In genomic region chr2:225019100-225019499, GRCh38 we compare ENCODE assay signal across 16 cellular contexts. TPM values are rescaled to one million over a fixed set of nuclear protein-coding genes. Genes with fewer than 3 reads are reported as not detected.
A peak's percentile ranks its signal among the peaks of the same experiment; 100 is the strongest.
DNase-seq lines count a peak whose midpoint lies in the region; ATAC-seq and TF ChIP-seq lines count a peak whose summit lies in the region.
"Had no signal": no experiment of that assay in that cellular context is flagged by ENCODE, and none has a peak within 500 bp of the region (broad histone marks: within the 10 kb centered on the region; RNA-seq: fewer than 3 reads in every experiment).

No MANE protein-coding gene starts in this region.

- no peak overlapping the region for H3K23ac ChIP-seq in mesenchymal stem cell (ENCODE audit: low read length in 2 of 2)

- H3K9me3 ChIP-seq in BLaER1 treated with 17β-estradiol and CSF1 and Interleukin-3, amounts not matched to agents 10 nM and 100 nM (replicated peaks in 1 of 11): no peaks in the 10 kb centered on the region; a peak in 1 of 22 replicates
- H3K9me3 ChIP-seq in DND-41 (ENCODE audit: insufficient read depth, low read length, severe bottlenecking): no peaks in the 10 kb centered on the region
- no peaks in the 10 kb centered on the region for H3K9me3 ChIP-seq in mesenchymal stem cell (ENCODE audit: control insufficient read depth, low read length)
- H3K9me3 ChIP-seq: BE2C had no signal

- DNase-seq in DND-41 (no peak), mesenchymal stem cell (no peak), activated gamma-delta T cell (lab: John Stamatoyannopoulos, UW) (no peak), erythroblast (lab: John Stamatoyannopoulos, UW) (no peak)
- DNase-seq in activated CD8-positive, alpha-beta T cell treated with anti-CD3 and anti-CD28 coated beads, Interleukin-2, amount 10 ng/mL, durations not matched to agents 7 days and 5 days: no peak
- DNase-seq: ACHN; BE2C; CD8-positive, alpha-beta memory T cell; NCI-H1092 treated with DMSO at 0.1 percent for 48 hours; NCI-H187; NCI-H748 treated with DMSO at 0.1 percent for 48 hours; PC-9 had no signal

- no peak for TF ChIP-seq CTCF in DND-41 (IDR thresholded peaks at IDR 0.05; ENCODE audit: borderline replicate concordance, extremely low read depth, low read length, poor library complexity, severe bottlenecking)

- H3K27me3 Mint-ChIP-seq in activated CD8-positive, alpha-beta T cell treated with anti-CD3 and anti-CD28 coated beads, Interleukin-2, amount 10 ng/mL, durations not matched to agents 7 days and 5 days (ENCODE audit: low read depth): no peaks in the 10 kb centered on the region
- H3K27me3 Mint-ChIP-seq: CD8-positive, alpha-beta memory T cell had no signal

- peaks cover 0 to 7% (median 0%) of the 10 kb centered on the region in 11 experiments; a peak in 2 of 22 replicates for H3K36me3 ChIP-seq in BLaER1 treated with 17β-estradiol and CSF1 and Interleukin-3, amounts not matched to agents 10 nM and 100 nM
- H3K36me3 ChIP-seq in DND-41 (ENCODE audit: insufficient read depth, low read length) (no peaks in the 10 kb centered on the region), mesenchymal stem cell (ENCODE audit: control insufficient read depth in 1 of 2, insufficient read depth in 2 of 2, low read depth in 1 of 2, low read length in 2 of 2) (no peaks in the 10 kb centered on the region)
- H3K36me3 ChIP-seq: BE2C had no signal

- H3K36me3 Mint-ChIP-seq in activated CD8-positive, alpha-beta T cell treated with anti-CD3 and anti-CD28 coated beads, Interleukin-2, amount 10 ng/mL, durations not matched to agents 7 days and 5 days (ENCODE audit: low read depth): peaks cover 42% of the 10 kb centered on the region

- H4K91ac ChIP-seq in mesenchymal stem cell (ENCODE audit: low read length): no peak overlapping the region

- H3K4ac ChIP-seq in mesenchymal stem cell (ENCODE audit: low read depth in 1 of 2, low read length in 2 of 2): no peak overlapping the region

- H3K4me1 Mint-ChIP-seq in activated CD8-positive, alpha-beta T cell treated with anti-CD3 and anti-CD28 coated beads, Interleukin-2, amount 10 ng/mL, durations not matched to agents 7 days and 5 days (ENCODE audit: low read depth): peaks cover 62% of the 10 kb centered on the region

- H2AK5ac ChIP-seq in mesenchymal stem cell (ENCODE audit: low read length, severe bottlenecking): peak overlapping the region; percentile 54

- H3K79me2 ChIP-seq in DND-41 (ENCODE audit: insufficient read depth, low read length): peaks cover 61% of the 10 kb centered on the region

- no peak overlapping the region for H3K27ac ChIP-seq in BLaER1 treated with 17β-estradiol and CSF1 and Interleukin-3, amounts not matched to agents 10 nM and 100 nM
- H3K27ac ChIP-seq in DND-41 (ENCODE audit: low read length) (0 out of 2 replicates have a peak overlapping the region, but pooled peaks have one; percentile 16), mesenchymal stem cell (ENCODE audit: low read length, poor library complexity, severe bottlenecking) (no peak overlapping the region)
- H3K27ac ChIP-seq: PC-9 had no signal

- no peak overlapping the region for H3K4me3 Mint-ChIP-seq in activated CD8-positive, alpha-beta T cell treated with anti-CD3 and anti-CD28 coated beads, Interleukin-2, amount 10 ng/mL, durations not matched to agents 7 days and 5 days

- H3K79me1 ChIP-seq in mesenchymal stem cell (replicated peaks; ENCODE audit: low read length, poor library complexity, severe bottlenecking): peaks cover 4% of the 10 kb centered on the region

- H3K4me2 ChIP-seq in BLaER1 treated with 17β-estradiol and CSF1 and Interleukin-3, amounts not matched to agents 10 nM and 100 nM: peak overlapping the region in 8 of 11 experiments; percentile 2 to 44 (median 26); a peak in 9 of 22 replicates
- H3K4me2 ChIP-seq in DND-41 (ENCODE audit: insufficient read depth, low read length) (no peak overlapping the region), mesenchymal stem cell (ENCODE audit: low read length, poor library complexity, severe bottlenecking) (no peak overlapping the region)
- H3K4me2 ChIP-seq: PC-9 had no signal

- no peak overlapping the region for H3K18ac ChIP-seq in mesenchymal stem cell (ENCODE audit: low read depth in 1 of 2, low read length in 2 of 2)

- H3K9ac ChIP-seq in BLaER1 treated with 17β-estradiol and CSF1 and Interleukin-3, amounts not matched to agents 10 nM and 100 nM: no peak overlapping the region
- H3K9ac ChIP-seq in DND-41 (ENCODE audit: low read depth, low read length) (no peak overlapping the region), mesenchymal stem cell (ENCODE audit: low read length) (no peak overlapping the region)

- no peak overlapping the region for H3K27ac Mint-ChIP-seq in activated CD8-positive, alpha-beta T cell treated with anti-CD3 and anti-CD28 coated beads, Interleukin-2, amount 10 ng/mL, durations not matched to agents 7 days and 5 days

- H2BK12ac ChIP-seq in mesenchymal stem cell (ENCODE audit: low read length in 2 of 2): no peak overlapping the region

- ATAC-seq in DND-41 (ENCODE audit: insufficient read depth, low read depth) (peak; percentile 72), HG03135 (IDR thresholded peaks at IDR 0.05; ENCODE audit: unreplicated experiment) (no peak)
- peak; percentile 47 for ATAC-seq in activated CD8-positive, alpha-beta T cell treated with anti-CD3 and anti-CD28 coated beads, Interleukin-2, amount 10 ng/mL, durations not matched to agents 7 days and 5 days
- ATAC-seq: K562, Right ventricle myocardium inferior had no signal

- peaks cover 0 to 10% (median 0%) of the 10 kb centered on the region in 11 experiments; a peak in 1 of 22 replicates for H4K20me1 ChIP-seq in BLaER1 treated with 17β-estradiol and CSF1 and Interleukin-3, amounts not matched to agents 10 nM and 100 nM
- peaks cover 33% of the 10 kb centered on the region; the same call in 1 of the 2 replicates for H4K20me1 ChIP-seq in DND-41 (ENCODE audit: insufficient read depth, low read length)

- H3K4me1 ChIP-seq in BLaER1 treated with 17β-estradiol and CSF1 and Interleukin-3, amounts not matched to agents 10 nM and 100 nM: peaks cover 0 to 24% (median 7%) of the 10 kb centered on the region in 10 experiments; a peak in 10 of 20 replicates
- H3K4me1 ChIP-seq in DND-41 (ENCODE audit: insufficient read depth, low read length) (peaks cover 7% of the 10 kb centered on the region), mesenchymal stem cell (ENCODE audit: control insufficient read depth, insufficient read depth, low read depth, low read length) (peaks cover 3% of the 10 kb centered on the region)

- 76% methylated on average over 2 of the region's 4 CpGs for WGBS in mesenchymal stem cell

- TF ChIP-seq POLR2A in erythroblast (IDR thresholded peaks at IDR 0.05; ENCODE audit: low read length): no peak

- no peak overlapping the region for H2BK5ac ChIP-seq in mesenchymal stem cell (ENCODE audit: low read depth, low read length, poor library complexity, severe bottlenecking)

- H2BK15ac ChIP-seq in mesenchymal stem cell (ENCODE audit: low read depth, poor library complexity, severe bottlenecking): no peak overlapping the region

- no peaks in the 10 kb centered on the region for H3K27me3 ChIP-seq in BLaER1 treated with 17β-estradiol and CSF1 and Interleukin-3, amounts not matched to agents 10 nM and 100 nM
- no peaks in the 10 kb centered on the region for H3K27me3 ChIP-seq in DND-41 (ENCODE audit: insufficient read depth, low read length, poor library complexity)
- H3K27me3 ChIP-seq in mesenchymal stem cell (ENCODE audit: control insufficient read depth in 1 of 2, insufficient read depth in 1 of 2, low read length in 2 of 2): no peaks in the 10 kb centered on the region
- H3K27me3 ChIP-seq: BE2C had no signal

- CTCF ChIA-PET in activated CD8-positive, alpha-beta T cell treated with anti-CD3 and anti-CD28 coated beads, Interleukin-2, amount 10 ng/mL, durations not matched to agents 7 days and 5 days (lab: Charles Lee): interaction anchor here (0.8 to 1.2 kb wide), 2 partner anchors 9 to 17 kb away, joined by 3 read pairs; no protein-coding TSS in a partner anchor

- H3K9me3 Mint-ChIP-seq in activated CD8-positive, alpha-beta T cell treated with anti-CD3 and anti-CD28 coated beads, Interleukin-2, amount 10 ng/mL, durations not matched to agents 7 days and 5 days (ENCODE audit: insufficient read depth): no peaks in the 10 kb centered on the region
- H3K9me3 Mint-ChIP-seq: CD8-positive, alpha-beta memory T cell had no signal

- H4K8ac ChIP-seq in mesenchymal stem cell (ENCODE audit: low read length): no peak overlapping the region

- H2AFZ ChIP-seq in DND-41 (ENCODE audit: low read depth, low read length) (no peak overlapping the region), mesenchymal stem cell (ENCODE audit: low read depth, low read length) (no peak overlapping the region)
- H2AFZ ChIP-seq: PC-9 had no signal

- POLR2A ChIA-PET in activated CD8-positive, alpha-beta T cell treated with anti-CD3 and anti-CD28 coated beads, Interleukin-2, amount 10 ng/mL, durations not matched to agents 7 days and 5 days (lab: Charles Lee): no interaction called here

- H3K4me3 ChIP-seq in BLaER1 treated with 17β-estradiol and CSF1 and Interleukin-3, amounts not matched to agents 10 nM and 100 nM: no peak overlapping the region
- H3K4me3 ChIP-seq in DND-41 (ENCODE audit: low read depth in 1 of 2, low read length in 2 of 2) (no peak overlapping the region), mesenchymal stem cell (ENCODE audit: insufficient read depth in 1 of 2, low read depth in 1 of 2, low read length in 2 of 2) (no peak overlapping the region)
- H3K4me3 ChIP-seq: K562, PC-9 had no signal

- H3K14ac ChIP-seq in mesenchymal stem cell (ENCODE audit: low read length in 2 of 2): no peak overlapping the region

- no peak overlapping the region for H2BK120ac ChIP-seq in mesenchymal stem cell (ENCODE audit: low read depth, low read length)

RNA-seq across cellular contexts. Expression of gene DOCK10, which starts 23.2 kb away (rescaled TPM):
- 100 to 1,000 TPM; 343 to 344 TPM for total RNA-seq in activated CD8-positive, alpha-beta T cell treated with anti-CD3 and anti-CD28 coated beads, Interleukin-2, amount 10 ng/mL, durations not matched to agents 7 days and 5 days
- 5.5 TPM for polyA plus RNA-seq in mesenchymal stem cell (2013, experiment 1 of 2)
- polyA plus RNA-seq in mesenchymal stem cell (2013, experiment 2 of 2): 5.1 TPM

Comparison
In these comparisons a context has a peak if more than half of its experiments do, and no peak if none do; other contexts are left out.
1. H3K4me2 ChIP-seq: peak in BLaER1 treated with 17β-estradiol and CSF1 and Interleukin-3, amounts not matched to agents 10 nM and 100 nM (8 of 11); none in DND-41 (single experiment) and mesenchymal stem cell (single experiment).